Comparison of ENCODE assay signal across 8 cellular contexts in the genomic region with DNA sequence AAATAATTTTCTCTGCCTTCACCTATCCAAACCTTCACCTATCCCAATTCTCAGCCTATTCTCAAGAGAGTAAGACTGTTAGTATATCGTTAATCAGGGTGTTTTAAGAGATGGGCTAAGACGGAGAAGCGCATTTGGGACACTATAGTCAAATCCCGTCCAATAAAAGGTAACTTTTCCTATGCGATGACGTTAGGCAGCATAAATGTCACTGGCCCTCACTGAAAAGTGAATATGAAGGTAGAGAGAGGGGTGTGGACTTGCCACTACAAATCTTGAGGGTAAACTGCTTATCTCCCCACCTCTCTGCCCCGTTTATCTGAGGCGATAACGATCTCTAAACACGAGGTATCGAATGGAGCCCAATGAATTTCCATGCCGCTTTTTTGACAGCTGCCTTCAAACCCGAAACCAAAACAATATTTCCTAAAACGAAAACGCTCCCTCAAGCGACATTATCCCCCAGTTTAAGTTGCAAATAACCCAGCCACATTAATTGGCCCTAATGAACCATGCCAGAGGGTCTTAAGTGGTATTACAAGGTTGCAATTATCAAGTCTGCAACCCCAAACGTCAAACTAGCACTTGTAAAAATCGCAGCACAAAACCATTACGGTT. TPM values are rescaled to one million over a fixed set of nuclear protein-coding genes. Genes with fewer than 3 reads are reported as not detected.
DNase-seq lines count a peak whose midpoint lies in the region; FAIRE-seq and TF ChIP-seq lines count a peak whose summit lies in the region.

No MANE protein-coding gene starts in this region.

- H3K23ac ChIP-seq in mesendoderm (ENCODE audit: low read length) = no peak overlapping the region

- no peak overlapping the region for H2BK120ac ChIP-seq in mesendoderm (ENCODE audit: low read depth, low read length)

- H3K9ac ChIP-seq in MM.1S (ENCODE audit: low read length) (peak overlapping the region; percentile 93), mesendoderm (ENCODE audit: low read length) (peak overlapping the region; percentile 92)

- H3K4me3 ChIP-seq in MM.1S (ENCODE audit: low read length) = peak overlapping the region; percentile 87
- H3K4me3 ChIP-seq in bronchial epithelial cell (ENCODE audit: low read depth, low read length) = peak overlapping the region; percentile 63
- peak overlapping the region; percentile 75 for H3K4me3 ChIP-seq in mesendoderm (ENCODE audit: low read length)
- H3K4me3 ChIP-seq in urinary bladder (ENCODE audit: low read depth, low read length) = peak overlapping the region; percentile 83

- H2AK5ac ChIP-seq in mesendoderm (ENCODE audit: low read length) = no peak overlapping the region

- peaks cover 4% of the 10 kb centered on the region for H3K79me1 ChIP-seq in mesendoderm (ENCODE audit: low read length)

- H3K36me3 ChIP-seq in MM.1S (replicated peaks; ENCODE audit: insufficient read depth, low read length) = no peaks in the 10 kb centered on the region; the same call in 1 of the 2 replicates
- H3K36me3 ChIP-seq in bronchial epithelial cell (ENCODE audit: control insufficient read depth, insufficient read depth, low read length) = no peaks in the 10 kb centered on the region
- H3K36me3 ChIP-seq in mesendoderm (ENCODE audit: control insufficient read depth, insufficient read depth, low read length) = no peaks in the 10 kb centered on the region
- no peaks in the 10 kb centered on the region for H3K36me3 ChIP-seq in urinary bladder (ENCODE audit: insufficient read depth)

- H3K4ac ChIP-seq in mesendoderm (ENCODE audit: low read depth, low read length) = no peak overlapping the region

- H3K9me3 ChIP-seq in MM.1S (replicated peaks; ENCODE audit: insufficient read depth, low read length) = no peaks in the 10 kb centered on the region

- H3F3A ChIP-seq in MM.1S (ENCODE audit: insufficient read depth, low read length) = peaks cover 39% of the 10 kb centered on the region

- no peak for FAIRE-seq in bronchial epithelial cell (lab: Jason Lieb, UNC)

- peak; percentile 29 for DNase-seq in DMS 273 treated with DMSO at 0.1 percent for 48 hours (lab: John Stamatoyannopoulos, UW)
- peak; percentile 71 for DNase-seq in MM.1S
- peak; percentile 30 for DNase-seq in bronchial epithelial cell (ENCODE audit: low read depth)
- peak; percentile 59 for DNase-seq in mesendoderm
- DNase-seq in HK-2 (ENCODE audit: unreplicated experiment) = no peak
- DNase-seq in NCI-H1436 (lab: John Stamatoyannopoulos, UW) = no peak
- DNase-seq in GF-D8 (lab: John Stamatoyannopoulos, UW) = no peak

- H4K5ac ChIP-seq in mesendoderm (ENCODE audit: low read length) = no peak overlapping the region

- no peak overlapping the region for H3K18ac ChIP-seq in mesendoderm (ENCODE audit: low read length)

- no peaks in the 10 kb centered on the region for H3K9me2 ChIP-seq in MM.1S (replicated peaks; ENCODE audit: insufficient read depth, low read length)

- H3K56ac ChIP-seq in mesendoderm (ENCODE audit: low read length) = peak overlapping the region; percentile 15

- H3K27me3 ChIP-seq in MM.1S (replicated peaks; ENCODE audit: insufficient read depth, low read length) (no peaks in the 10 kb centered on the region), bronchial epithelial cell (ENCODE audit: control insufficient read depth, insufficient read depth, low read length) (no peaks in the 10 kb centered on the region), mesendoderm (ENCODE audit: insufficient read depth, low read length, poor library complexity) (no peaks in the 10 kb centered on the region)

- no peaks in the 10 kb centered on the region for H3K4me1 ChIP-seq in MM.1S (ENCODE audit: low read length)
- peaks cover 10% of the 10 kb centered on the region for H3K4me1 ChIP-seq in mesendoderm (ENCODE audit: control insufficient read depth, low read depth, low read length)
- H3K4me1 ChIP-seq in urinary bladder (ENCODE audit: insufficient read depth) = no peaks in the 10 kb centered on the region

- peaks cover 66% of the 10 kb centered on the region for H3K79me2 ChIP-seq in MM.1S (ENCODE audit: low read length)
- peaks cover 3% of the 10 kb centered on the region for H3K79me2 ChIP-seq in mesendoderm (ENCODE audit: control insufficient read depth, insufficient read depth, low read length)

- TF ChIP-seq CTCF in MM.1S (IDR thresholded peaks at IDR 0.05; ENCODE audit: low read length) (no peak), bronchial epithelial cell (IDR thresholded peaks at IDR 0.05; ENCODE audit: insufficient read depth, low read length, severe bottlenecking) (no peak)

- WGBS in mesendoderm (ENCODE audit: extremely low coverage, insufficient coverage, low lambda C conversion rate) = no CpG with 5 or more reads among the region's 19 CpGs
- WGBS in urinary bladder = 35% methylated on average over 19 of the region's 19 CpGs

- H4K20me1 ChIP-seq in MM.1S (ENCODE audit: insufficient read depth, low read length) = no peaks in the 10 kb centered on the region

- no peak overlapping the region for H2BK5ac ChIP-seq in mesendoderm (ENCODE audit: low read length)

- no peak overlapping the region for H2BK15ac ChIP-seq in mesendoderm (replicated peaks; ENCODE audit: low read depth)

- no peak overlapping the region for H2AFZ ChIP-seq in MM.1S (ENCODE audit: low read length)

- H4K8ac ChIP-seq in mesendoderm (ENCODE audit: low read depth, low read length) = no peak overlapping the region

- peak overlapping the region; percentile 57 for H3K4me2 ChIP-seq in MM.1S (ENCODE audit: low read depth, low read length)
- H3K4me2 ChIP-seq in mesendoderm (ENCODE audit: low read length) = peak overlapping the region; percentile 88

- H3K27ac ChIP-seq in MM.1S (ENCODE audit: low read length) (peak overlapping the region; percentile 91), mesendoderm (ENCODE audit: low read depth, low read length) (no peak overlapping the region), urinary bladder (ENCODE audit: low read depth) (no peak overlapping the region)

RNA-seq across cellular contexts. Expression of a gene that starts 1.5 kb away (rescaled TPM):
- 35.2 and 41.9 TPM in 2 replicates for total RNA-seq in bronchial epithelial cell
- polyA plus RNA-seq in mesendoderm (2013, experiment 1 of 2) = 12.1 TPM
- polyA plus RNA-seq in mesendoderm (2013, experiment 2 of 2) = 11.5 TPM
- total RNA-seq in urinary bladder = 80.2 TPM
- polyA plus RNA-seq in urinary bladder = 29.2 TPM

Comparison
In these comparisons a context has a peak if more than half of its experiments do, and no peak if none do; other contexts are left out.
1. DNase-seq: peak in DMS 273 treated with DMSO at 0.1 percent for 48 hours (single experiment), MM.1S (single experiment), bronchial epithelial cell (single experiment) and mesendoderm (single experiment); none in HK-2 (single experiment), NCI-H1436 (single experiment) and GF-D8 (single experiment).
2. Peak in every context shown above with its lines, with median percentiles within 50 percentile points of each other: H3K4me3 ChIP-seq.